ENCODE assay signal across 9 cellular contexts in genomic region chr6:21115111-21115510, GRCh38.
A peak's percentile ranks its signal among the peaks of the same experiment; 100 is the strongest.
DNase-seq lines count a peak whose midpoint lies in the region; ATAC-seq and TF ChIP-seq lines count a peak whose summit lies in the region.
"Had no signal": no experiment of that assay in that cellular context is flagged by ENCODE, and none has a peak within 500 bp of the region (broad histone marks: within the 10 kb centered on the region; RNA-seq: fewer than 3 reads in every experiment).

No MANE protein-coding gene starts in this region.

- peaks cover 21% of the 10 kb centered on the region for H3K4me1 ChIP-seq in hepatocyte (ENCODE audit: insufficient read depth)

- no peaks in the 10 kb centered on the region for H3K79me2 ChIP-seq in hepatocyte

- H3K4me2 ChIP-seq in hepatocyte = no peak overlapping the region

- no peak overlapping the region for H2AFZ ChIP-seq in hepatocyte

- no peak for TF ChIP-seq CTCF in hepatocyte (IDR thresholded peaks at IDR 0.05; ENCODE audit: poor library complexity)
- TF ChIP-seq CTCF in natural killer cell (IDR thresholded peaks at IDR 0.05) = no peak

- H3K9me3 Mint-ChIP-seq in natural killer cell = no peaks in the 10 kb centered on the region

- H4K20me1 ChIP-seq in hepatocyte (ENCODE audit: insufficient read depth, poor library complexity, severe bottlenecking) = no peaks in the 10 kb centered on the region

- WGBS in hepatocyte (ENCODE audit: low lambda C conversion rate, missing lambda C conversion rate) = 48% methylated on average over 2 of the region's 2 CpGs

- H3K36me3 ChIP-seq in hepatocyte (replicated peaks; ENCODE audit: insufficient read depth, low read depth) = no peaks in the 10 kb centered on the region

- intact Hi-C loops in left ventricle myocardium superior (cut with micrococcal nuclease) (no loop called here), natural killer cell (cut with micrococcal nuclease) (no loop called here)

- H3K27me3 ChIP-seq in hepatocyte = no peaks in the 10 kb centered on the region

- no peak overlapping the region for H3K4me3 ChIP-seq in hepatocyte

- DNase-seq in A172 (ENCODE audit: low spot score) (peak; percentile 13), LHCN-M2 (ENCODE audit: low read depth) (peak; percentile 14), NCI-H774 (lab: John Stamatoyannopoulos, UW) (peak; percentile 73), left ventricle myocardium superior (peak; percentile 25), SHP77 (lab: John Stamatoyannopoulos, UW) (no peak), hepatocyte (ENCODE audit: low spot score) (no peak), natural killer cell (no peak)
- DNase-seq: stimulated activated naive CD4-positive, alpha-beta T cell treated with Interleukin-2 at 50 U/mL for 16 hours had no signal

- ATAC-seq in left ventricle myocardium superior (peak; percentile 65), GM19035 (IDR thresholded peaks at IDR 0.05; ENCODE audit: unreplicated experiment) (no peak), natural killer cell (no peak)

- H3K9me2 ChIP-seq in hepatocyte (replicated peaks; ENCODE audit: insufficient read depth) = no peaks in the 10 kb centered on the region

- no peak overlapping the region for H3K27ac ChIP-seq in hepatocyte

- no peak overlapping the region for H3K27ac Mint-ChIP-seq in natural killer cell

- peaks cover 5 to 10% of the 10 kb centered on the region in 2 donors for H3K4me1 Mint-ChIP-seq in natural killer cell

- no peak overlapping the region for H3K4me3 Mint-ChIP-seq in natural killer cell

- H3K36me3 Mint-ChIP-seq in natural killer cell = no peaks in the 10 kb centered on the region

- no peaks in the 10 kb centered on the region for H3K27me3 Mint-ChIP-seq in natural killer cell (ENCODE audit: low read depth in 2 of 2)

- no peaks in the 10 kb centered on the region for H3K9me3 ChIP-seq in hepatocyte (ENCODE audit: low read depth)

Comparison
In these comparisons a context has a peak if more than half of its experiments do, and no peak if none do; other contexts are left out.
1. DNase-seq: peak in A172 (single experiment), LHCN-M2 (single experiment), NCI-H774 (single experiment) and left ventricle myocardium superior (single experiment); none in SHP77 (0 of 2), hepatocyte (single experiment) and natural killer cell (single experiment).